Comparison of ENCODE assay signal across 2 cellular contexts in genomic region chr18:11613073-11613472, GRCh38. TPM values are rescaled to one million over a fixed set of nuclear protein-coding genes. Genes with fewer than 3 reads are reported as not detected.
"Had no signal": no experiment of that assay in that cellular context is flagged by ENCODE, and none has a peak within 500 bp of the region (broad histone marks: within the 10 kb centered on the region; RNA-seq: fewer than 3 reads in every experiment).

No MANE protein-coding gene starts in this region.

RNA-seq across cellular contexts. Expression of gene SLC35G4, which starts 3.7 kb away (rescaled TPM):
- total RNA-seq: G401, GM12878 had no signal
